33 cellular contexts compared by ENCODE assay signal in the genomic region with DNA sequence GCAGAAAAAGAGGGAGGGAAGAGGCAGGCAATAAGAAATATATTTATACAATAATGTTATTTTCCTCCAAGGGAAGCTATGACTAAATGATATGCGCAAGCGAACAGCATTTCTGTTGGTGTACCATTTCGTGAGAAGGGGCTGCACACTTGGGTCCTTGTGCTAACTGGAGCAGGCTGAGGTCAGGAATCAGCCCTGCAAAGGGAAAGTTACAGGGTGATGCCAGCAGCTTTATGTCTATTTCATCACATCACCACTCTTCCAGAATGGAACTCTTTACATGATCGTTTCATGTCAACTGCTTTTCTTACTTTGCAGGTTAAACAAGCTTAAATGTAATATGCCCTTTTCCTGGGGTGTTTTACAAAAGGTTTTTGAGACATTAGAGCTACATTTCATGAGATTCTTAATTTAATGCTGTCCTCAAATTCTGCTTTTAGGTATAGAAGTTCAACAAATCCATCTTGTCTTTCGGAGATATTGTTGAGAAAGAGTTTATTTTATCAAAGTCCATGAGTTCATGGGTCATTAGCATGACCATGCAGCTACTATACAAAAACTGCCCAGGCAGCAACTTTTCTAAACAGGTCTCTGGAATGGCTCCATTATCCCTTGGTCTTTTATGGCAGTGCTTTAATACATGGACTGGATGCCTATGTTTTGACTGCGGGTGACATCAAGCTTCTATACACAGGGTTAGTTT.
"Had no signal": no experiment of that assay in that cellular context is flagged by ENCODE, and none has a peak within 500 bp of the region (broad histone marks: within the 10 kb centered on the region; RNA-seq: fewer than 3 reads in every experiment).

No MANE protein-coding gene starts in this region.

- H3K4me3 ChIP-seq: esophagus muscularis mucosa, gastrocnemius medialis had no signal

- H3K36me3 ChIP-seq: brain microvascular endothelial cell, esophagus muscularis mucosa, gastrocnemius medialis, WERI-Rb-1 had no signal

- H3K27ac ChIP-seq: brain microvascular endothelial cell, esophagus muscularis mucosa, foreskin keratinocyte, gastrocnemius medialis, WERI-Rb-1 had no signal

- ATAC-seq: activated CD4-positive, CD25-positive, alpha-beta regulatory T cell treated with anti-CD3 and anti-CD28 coated beads, Interleukin-2, amount 50 U/mL, for 24 hours; activated CD8-positive, alpha-beta T cell treated with anti-CD3 and anti-CD28 coated beads for 36 hours; activated T-cell treated with anti-CD3 and anti-CD28 coated beads, Interleukin-2, amount 50 U/mL, for 4 hours; activated T-helper 17 cell treated with anti-CD3 and anti-CD28 coated beads, Interleukin-2, amount 50 U/mL, for 72 hours; effector memory CD8-positive, alpha-beta T cell; foreskin keratinocyte; gastrocnemius medialis; T-helper 17 cell had no signal

- FAIRE-seq: astrocyte, bronchial epithelial cell, colon had no signal

- H3K9me3 ChIP-seq: gastrocnemius medialis had no signal

- DNase-seq: activated B cell treated with CpG ODN at 0.5 μM for 24 hours; activated CD4-positive, alpha-beta T cell treated with anti-CD3 and anti-CD28 coated beads for 48 hours; activated CD4-positive, alpha-beta T cell treated with anti-CD3 and anti-CD28 coated beads, Interleukin-2, amount 50 U/mL, for 1 hour; activated CD4-positive, alpha-beta T cell treated with anti-CD3 and anti-CD28 coated beads, Interleukin-2, amount 50 U/mL, for 48 hours; activated CD8-positive, alpha-beta memory T cell treated with anti-CD3 and anti-CD28 coated beads for 24 hours; activated CD8-positive, alpha-beta T cell treated with anti-CD3 and anti-CD28 coated beads for 36 hours; activated effector memory CD4-positive, alpha-beta T cell treated with Interleukin-2 at 50 U/mL for 16 hours; activated gamma-delta T cell treated with Interleukin-2 at 50 U/mL for 16 hours; activated naive CD4-positive, alpha-beta T cell treated with anti-CD3 and anti-CD28 coated beads, Interleukin-2, amount 50 U/mL, for 16 hours; activated naive CD4-positive, alpha-beta T cell treated with Interleukin-2 at 50 U/mL for 16 hours; activated T-cell treated with anti-CD3 and anti-CD28 coated beads, Interleukin-2, amount 50 U/mL, for 4 hours; amniotic stem cell; anterior cingulate cortex; brain microvascular endothelial cell; caudate nucleus; cortex of kidney; dermis blood vessel endothelial cell; effector CD4-positive, alpha-beta T cell; effector memory CD8-positive, alpha-beta T cell; erythroblast; foreskin keratinocyte; gastrocnemius medialis; glutamatergic neuron; T-helper 1 cell; T-helper 17 cell; T1000; WERI-Rb-1 had no signal

- H3K27me3 ChIP-seq: brain microvascular endothelial cell, esophagus muscularis mucosa, foreskin keratinocyte, gastrocnemius medialis had no signal

- H3K4me1 ChIP-seq: esophagus muscularis mucosa, foreskin keratinocyte, gastrocnemius medialis had no signal
